31 cellular contexts compared by ENCODE assay signal in the genomic region with DNA sequence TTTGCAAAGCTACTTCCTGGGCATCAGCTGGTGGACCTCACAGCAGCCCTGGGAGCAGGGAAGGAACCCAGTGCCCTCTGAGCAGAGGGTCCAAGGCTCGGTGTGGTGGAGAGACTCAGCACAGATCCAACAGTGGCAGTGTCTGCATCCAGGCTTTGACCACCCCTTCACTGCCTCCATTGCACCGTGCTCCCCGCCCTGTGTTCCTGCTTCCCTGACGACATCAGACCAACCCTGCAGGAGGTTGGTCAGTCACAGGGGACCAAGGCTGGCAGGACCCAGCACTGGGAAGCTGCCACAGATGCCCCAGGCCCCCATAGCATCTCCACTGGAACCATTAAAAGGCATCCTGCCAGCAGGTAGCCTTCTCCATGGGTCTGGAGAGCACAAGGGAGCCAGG. TPM values are rescaled to one million over a fixed set of nuclear protein-coding genes. Genes with fewer than 3 reads are reported as not detected.
"Had no signal": no experiment of that assay in that cellular context is flagged by ENCODE, and none has a peak within 500 bp of the region (broad histone marks: within the 10 kb centered on the region; RNA-seq: fewer than 3 reads in every experiment).

No MANE protein-coding gene starts in this region.

- H3K4me3 ChIP-seq: adrenal gland, MG63, SJCRH30 had no signal

- H3K9me3 ChIP-seq: adrenal gland, MG63, SJCRH30, SK-N-SH had no signal

- H3K36me3 ChIP-seq: adrenal gland, MG63, SJCRH30 had no signal

- H3K27me3 ChIP-seq: MG63 had no signal

- H3K4me2 ChIP-seq: SK-N-SH had no signal

- ATAC-seq: Panc1, Right ventricle myocardium inferior had no signal

- H3K27ac ChIP-seq: adrenal gland, SJCRH30, VCaP had no signal

- H3K4me1 ChIP-seq: adrenal gland, SJCRH30 had no signal

- DNase-seq: activated CD4-positive, alpha-beta memory T cell treated with anti-CD3 and anti-CD28 coated beads, Interleukin-2, amount 10 ng/mL, durations not matched to agents 7 days and 5 days; activated CD4-positive, alpha-beta T cell treated with anti-CD3 and anti-CD28 coated beads, Interleukin-2, amount 10 ng/mL, durations not matched to agents 7 days and 5 days; activated CD4-positive, CD25-positive, alpha-beta regulatory T cell; activated CD8-positive, alpha-beta memory T cell treated with anti-CD3 and anti-CD28 coated beads, Interleukin-2, amount 50 U/mL, for 48 hours; activated gamma-delta T cell; activated naive CD4-positive, alpha-beta T cell treated with anti-CD3 and anti-CD28 coated beads for 36 hours; activated T-cell treated with anti-CD3 and anti-CD28 coated beads, Interleukin-2, amount 50 U/mL, for 24 hours; adrenal gland; anterior cingulate cortex; MG63; MV-4-11; NCI-H1092 treated with DMSO at 0.1 percent for 48 hours; NCI-H1436; NCI-H1694 treated with DMSO at 0.1 percent for 48 hours; NCI-H2029 treated with DMSO at 0.1 percent for 48 hours; NCI-H345; NCI-H510A; NCI-H526 treated with DMSO at 0.1 percent for 48 hours; NK-92 treated with Interleukin-12 subunit alpha and Interleukin-12 subunit beta, amount 100 ng/mL, for 24 hours; OCI-M1; RPMI8226; SJCRH30; SK-N-SH; T-helper 1 cell had no signal

- H3K9ac ChIP-seq: SK-N-SH had no signal

RNA-seq across cellular contexts. Expression of gene VSTM2B, which starts 7.8 kb away (rescaled TPM):
- total RNA-seq: activated CD4-positive, alpha-beta memory T cell treated with anti-CD3 and anti-CD28 coated beads, Interleukin-2, amount 10 ng/mL, durations not matched to agents 7 days and 5 days; activated CD4-positive, alpha-beta T cell treated with anti-CD3 and anti-CD28 coated beads, Interleukin-2, amount 10 ng/mL, durations not matched to agents 7 days and 5 days; activated CD8-positive, alpha-beta memory T cell treated with anti-CD3 and anti-CD28 coated beads for 36 hours; activated naive CD4-positive, alpha-beta T cell treated with anti-CD3 and anti-CD28 coated beads for 36 hours; activated T-helper 1 cell treated with anti-CD3 and anti-CD28 coated beads, Interleukin-12 subunit alpha, Interleukin-12 subunit beta, Interleukin-2, Interleukin-4 antibody, amounts not matched to agents 30 ng/mL and 10 ng/mL and 1 ng/mL, durations not matched to agents 14 hours and 24 hours and 36 hours; adrenal gland; cardiac septum; Right ventricle myocardium inferior; SJCRH30; T-helper 2 cell treated with Interferon-gamma antibody and Interleukin-4, amounts not matched to agents 100 ng/mL and 5 ng/mL, for 36 hours had no signal
- polyA plus RNA-seq: SK-N-SH had no signal
